In genomic region chr10:74825033-74825370, GRCh38 we compare ENCODE assay signal across 8 cellular contexts. TPM values are rescaled to one million over a fixed set of nuclear protein-coding genes. Genes with fewer than 3 reads are reported as not detected.
DNase-seq lines count a peak whose midpoint lies in the region; ATAC-seq and TF ChIP-seq lines count a peak whose summit lies in the region.

No MANE protein-coding gene starts in this region.

- H3K36me3 ChIP-seq in Caco-2 (ENCODE audit: control insufficient read depth, insufficient read depth, low read length) (no peaks in the 10 kb centered on the region), osteoblast (ENCODE audit: insufficient read depth, low read length) (no peaks in the 10 kb centered on the region), upper lobe of right lung (no peaks in the 10 kb centered on the region)

- no peak for TF ChIP-seq CTCF in Caco-2 (IDR thresholded peaks at IDR 0.05; ENCODE audit: insufficient read depth in 1 of 2, low read depth in 1 of 2, low read length in 1 of 2, severe bottlenecking in 1 of 2, unreplicated experiment in 1 of 2)
- no peak for TF ChIP-seq CTCF in osteoblast (IDR thresholded peaks at IDR 0.05; ENCODE audit: extremely low read depth, low read depth, low read length)
- no peak for TF ChIP-seq CTCF in upper lobe of right lung (IDR thresholded peaks at IDR 0.05)

- H3K27ac Mint-ChIP-seq in Caco-2 (ENCODE audit: unreplicated experiment): no peak overlapping the region
- peak overlapping the region; percentile 90 for H3K27ac Mint-ChIP-seq in activated T-cell treated with anti-CD3 and anti-CD28 coated beads, Interleukin-2, amount 50 U/mL, for 24 hours

- H3K4me1 ChIP-seq in Caco-2 (peaks cover 19% of the 10 kb centered on the region), osteoblast (ENCODE audit: insufficient read depth, low read length) (peaks cover 28% of the 10 kb centered on the region), upper lobe of right lung (peaks cover 47% of the 10 kb centered on the region)

- H2AFZ ChIP-seq in osteoblast (ENCODE audit: low read length): peak overlapping the region; percentile 95

- no peak for ATAC-seq in upper lobe of right lung
- no peak for ATAC-seq in HG03520 (IDR thresholded peaks at IDR 0.05; ENCODE audit: unreplicated experiment)

- H3K27me3 ChIP-seq in Caco-2 (replicated peaks; ENCODE audit: control insufficient read depth, insufficient read depth, low read length) (no peaks in the 10 kb centered on the region), osteoblast (ENCODE audit: insufficient read depth, low read length) (no peaks in the 10 kb centered on the region), upper lobe of right lung (no peaks in the 10 kb centered on the region)

- H3K36me3 Mint-ChIP-seq in Caco-2 (ENCODE audit: insufficient read depth, unreplicated experiment): peaks cover 13% of the 10 kb centered on the region
- peaks cover 8% of the 10 kb centered on the region for H3K36me3 Mint-ChIP-seq in activated T-cell treated with anti-CD3 and anti-CD28 coated beads, Interleukin-2, amount 50 U/mL, for 24 hours (ENCODE audit: low read depth)

- H3K27me3 Mint-ChIP-seq in Caco-2 (ENCODE audit: insufficient read depth, unreplicated experiment): no peaks in the 10 kb centered on the region
- H3K27me3 Mint-ChIP-seq in activated T-cell treated with anti-CD3 and anti-CD28 coated beads, Interleukin-2, amount 50 U/mL, for 24 hours: no peaks in the 10 kb centered on the region

- peaks cover 24% of the 10 kb centered on the region for H3K79me2 ChIP-seq in osteoblast (ENCODE audit: insufficient read depth, low read length)

- peaks cover 17% of the 10 kb centered on the region for H4K20me1 ChIP-seq in osteoblast (ENCODE audit: insufficient read depth, low read length)

- H3K4me3 Mint-ChIP-seq in Caco-2 (ENCODE audit: unreplicated experiment): peak overlapping the region; percentile 86
- H3K4me3 Mint-ChIP-seq in activated T-cell treated with anti-CD3 and anti-CD28 coated beads, Interleukin-2, amount 50 U/mL, for 24 hours: peak overlapping the region; percentile 87

- intact Hi-C loops in Caco-2 (cut with micrococcal nuclease; ENCODE audit: unreplicated experiment): no loop called here
- intact Hi-C loops in upper lobe of right lung (cut with DNase I): no loop called here

- H3K9me3 Mint-ChIP-seq in Caco-2 (ENCODE audit: unreplicated experiment): no peaks in the 10 kb centered on the region
- H3K9me3 Mint-ChIP-seq in activated T-cell treated with anti-CD3 and anti-CD28 coated beads, Interleukin-2, amount 50 U/mL, for 24 hours: no peaks in the 10 kb centered on the region

- no TSS peak for BruUV-seq in Caco-2 (replicated peaks; lab: Mats Ljungman, UMichigan)

- peak; percentile 48 for DNase-seq in Caco-2
- no peak for DNase-seq in Jurkat, Clone E6-1 (ENCODE audit: low read depth, low spot score)
- DNase-seq in activated T-cell treated with anti-CD3 and anti-CD28 coated beads, Interleukin-2, amount 50 U/mL, for 24 hours: peak; percentile 80
- peak; percentile 65 for DNase-seq in germinal center (ENCODE audit: low spot score)
- peak; percentile 83 for DNase-seq in osteoblast (ENCODE audit: insufficient read length, low spot score, missing footprints)
- DNase-seq in upper lobe of right lung: peak; percentile 79
- DNase-seq in H4 (ENCODE audit: low spot score): no peak

- H3K4me2 ChIP-seq in osteoblast (ENCODE audit: insufficient read depth, low read length): peak overlapping the region; percentile 89

- POLR2A ChIA-PET in Caco-2 (lab: Charles Lee): no interaction called here

- H3K4me1 Mint-ChIP-seq in Caco-2 (ENCODE audit: low read depth, unreplicated experiment): peaks cover 29% of the 10 kb centered on the region
- H3K4me1 Mint-ChIP-seq in activated T-cell treated with anti-CD3 and anti-CD28 coated beads, Interleukin-2, amount 50 U/mL, for 24 hours (ENCODE audit: low read depth): peaks cover 54% of the 10 kb centered on the region

- H3K27ac ChIP-seq in osteoblast (ENCODE audit: low read depth, low read length) (no peak overlapping the region), upper lobe of right lung (peak overlapping the region; percentile 99)

- H3K9me3 ChIP-seq in Caco-2 (no peaks in the 10 kb centered on the region), osteoblast (ENCODE audit: low read depth, low read length) (no peaks in the 10 kb centered on the region), upper lobe of right lung (no peaks in the 10 kb centered on the region)

- H3K4me3 ChIP-seq in Caco-2 (ENCODE audit: low read depth, low read length) (peak overlapping the region; percentile 98), osteoblast (ENCODE audit: insufficient read depth, low read length) (peak overlapping the region; percentile 88), upper lobe of right lung (peak overlapping the region; percentile 87)
- peak overlapping the region; percentile 81 for H3K4me3 ChIP-seq in Jurkat, Clone E6-1 (ENCODE audit: low read length)

- CTCF ChIA-PET in Caco-2 (lab: Charles Lee): no interaction called here

RNA-seq across cellular contexts. Expression of gene KAT6B, which starts 1.4 kb away (rescaled TPM):
- total RNA-seq in Caco-2 (2022) (14.9 and 16.8 TPM in 2 replicates), osteoblast (24.6 and 30.9 TPM in 2 replicates), upper lobe of right lung (45.4 TPM)
- polyA plus RNA-seq in Jurkat, Clone E6-1 (2012; ENCODE audit: insufficient read depth, insufficient read length): 11.0 TPM
- total RNA-seq in H4 (2014; rRNA removed; shearing (Covaris generic)): 3.1 and 4.9 TPM in 2 replicates

Comparison
In these comparisons a context has a peak if more than half of its experiments do, and no peak if none do; other contexts are left out.
1. DNase-seq: peak in Caco-2 (2 of 2), activated T-cell treated with anti-CD3 and anti-CD28 coated beads, Interleukin-2, amount 50 U/mL, for 24 hours (single experiment), germinal center (single experiment), osteoblast (single experiment) and upper lobe of right lung (single experiment); none in Jurkat, Clone E6-1 (single experiment) and H4 (single experiment).
2. Peak in every context shown above with its lines, with median percentiles within 50 percentile points of each other: H3K4me3 ChIP-seq.